Comparison of ENCODE assay signal across 11 cellular contexts in the genomic region with DNA sequence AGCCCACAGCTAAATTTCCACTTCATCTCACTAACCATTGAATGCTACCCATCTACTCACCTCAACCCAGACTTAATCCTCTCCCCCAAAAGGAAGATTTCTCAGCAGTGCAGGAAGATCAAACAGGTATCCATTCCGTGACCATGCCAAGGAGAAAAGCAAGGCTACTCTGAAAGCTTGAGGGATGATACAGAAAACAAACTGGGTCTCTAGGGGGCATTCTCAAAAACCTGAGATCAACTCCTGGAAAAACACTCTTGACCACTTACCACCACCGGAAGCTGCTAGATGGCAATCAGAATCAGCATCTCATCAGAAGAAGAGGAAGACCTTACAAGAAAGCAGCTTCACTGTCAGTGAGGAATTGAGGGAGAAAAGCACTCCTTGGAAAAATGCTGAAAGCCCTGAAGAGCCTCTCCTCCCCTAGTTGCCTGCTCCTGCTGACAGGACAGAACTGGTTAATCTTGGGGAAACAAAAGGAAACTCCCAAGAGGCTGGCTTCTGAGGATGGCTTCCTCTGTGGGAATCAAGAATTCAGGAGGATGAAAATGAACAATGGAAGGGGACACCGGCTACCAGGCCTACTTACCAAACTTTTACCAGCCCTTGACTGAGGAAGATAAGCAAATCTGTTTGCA. TPM values are rescaled to one million over a fixed set of nuclear protein-coding genes. Genes with fewer than 3 reads are reported as not detected.
A peak's percentile ranks its signal among the peaks of the same experiment; 100 is the strongest.
DNase-seq lines count a peak whose midpoint lies in the region; ATAC-seq, FAIRE-seq and TF ChIP-seq lines count a peak whose summit lies in the region.
"Had no signal": no experiment of that assay in that cellular context is flagged by ENCODE, and none has a peak within 500 bp of the region (broad histone marks: within the 10 kb centered on the region; RNA-seq: fewer than 3 reads in every experiment).

A gene with protein sequence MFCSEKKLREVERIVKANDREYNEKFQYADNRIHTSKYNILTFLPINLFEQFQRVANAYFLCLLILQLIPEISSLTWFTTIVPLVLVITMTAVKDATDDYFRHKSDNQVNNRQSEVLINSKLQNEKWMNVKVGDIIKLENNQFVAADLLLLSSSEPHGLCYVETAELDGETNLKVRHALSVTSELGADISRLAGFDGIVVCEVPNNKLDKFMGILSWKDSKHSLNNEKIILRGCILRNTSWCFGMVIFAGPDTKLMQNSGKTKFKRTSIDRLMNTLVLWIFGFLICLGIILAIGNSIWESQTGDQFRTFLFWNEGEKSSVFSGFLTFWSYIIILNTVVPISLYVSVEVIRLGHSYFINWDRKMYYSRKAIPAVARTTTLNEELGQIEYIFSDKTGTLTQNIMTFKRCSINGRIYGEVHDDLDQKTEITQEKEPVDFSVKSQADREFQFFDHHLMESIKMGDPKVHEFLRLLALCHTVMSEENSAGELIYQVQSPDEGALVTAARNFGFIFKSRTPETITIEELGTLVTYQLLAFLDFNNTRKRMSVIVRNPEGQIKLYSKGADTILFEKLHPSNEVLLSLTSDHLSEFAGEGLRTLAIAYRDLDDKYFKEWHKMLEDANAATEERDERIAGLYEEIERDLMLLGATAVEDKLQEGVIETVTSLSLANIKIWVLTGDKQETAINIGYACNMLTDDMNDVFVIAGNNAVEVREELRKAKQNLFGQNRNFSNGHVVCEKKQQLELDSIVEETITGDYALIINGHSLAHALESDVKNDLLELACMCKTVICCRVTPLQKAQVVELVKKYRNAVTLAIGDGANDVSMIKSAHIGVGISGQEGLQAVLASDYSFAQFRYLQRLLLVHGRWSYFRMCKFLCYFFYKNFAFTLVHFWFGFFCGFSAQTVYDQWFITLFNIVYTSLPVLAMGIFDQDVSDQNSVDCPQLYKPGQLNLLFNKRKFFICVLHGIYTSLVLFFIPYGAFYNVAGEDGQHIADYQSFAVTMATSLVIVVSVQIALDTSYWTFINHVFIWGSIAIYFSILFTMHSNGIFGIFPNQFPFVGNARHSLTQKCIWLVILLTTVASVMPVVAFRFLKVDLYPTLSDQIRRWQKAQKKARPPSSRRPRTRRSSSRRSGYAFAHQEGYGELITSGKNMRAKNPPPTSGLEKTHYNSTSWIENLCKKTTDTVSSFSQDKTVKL (minus strand): TSS at position 171 of the 638 bp plus-strand sequence. CDS start 12,267 bp downstream, outside the sequence.

- no peaks in the 10 kb centered on the region for H3K9me2 ChIP-seq in OCI-LY7 (ENCODE audit: insufficient read depth, low read length)

- TF ChIP-seq CTCF in spleen (IDR thresholded peaks at IDR 0.05 in 8 of 11, conservative IDR thresholded peaks at IDR 0.05 in 3 of 11), result no peak
- no peak for TF ChIP-seq CTCF in OCI-LY7 (conservative IDR thresholded peaks at IDR 0.05; ENCODE audit: low read length)

- 60% methylated on average over 3 of the region's 3 CpGs for WGBS in HUES64
- 15 to 33% (median 29%) methylated on average over 3 of the region's 3 CpGs for WGBS in spleen, 5 donors

- no peak for TF ChIP-seq POLR2A in spleen (IDR thresholded peaks at IDR 0.05)

- no peaks in the 10 kb centered on the region for H3K36me3 ChIP-seq in HUES64 (ENCODE audit: insufficient read depth, low read length)
- H3K36me3 ChIP-seq in SK-N-MC (ENCODE audit: insufficient read depth, low read length), result no peaks in the 10 kb centered on the region
- H3K36me3 ChIP-seq in spleen, result no peaks in the 10 kb centered on the region
- H3K36me3 ChIP-seq in OCI-LY7 (ENCODE audit: insufficient read depth, low read length), result no peaks in the 10 kb centered on the region

- peaks cover 8% of the 10 kb centered on the region for H3K4me1 ChIP-seq in HUES64 (ENCODE audit: insufficient read depth, low read length)
- peaks cover 0 to 51% (median 1%) of the 10 kb centered on the region in 6 donors for H3K4me1 ChIP-seq in spleen
- H3K4me1 ChIP-seq in OCI-LY7 (ENCODE audit: insufficient read depth, low read length, poor library complexity, severe bottlenecking), result no peaks in the 10 kb centered on the region

- POLR2A ChIA-PET in OCI-LY7 (lab: Charles Lee), result no interaction called here

- peak within 1 kb of the TSS in 1 of 2 donors; percentile 44 for H3K4me3 Mint-ChIP-seq in effector memory CD8-positive, alpha-beta T cell

- H3K4me3 ChIP-seq in HUES64 (ENCODE audit: low read length) (no peak within 1 kb of the TSS; the same call in 1 of the 2 replicates), SK-N-MC (no peak within 1 kb of the TSS), spleen (peak within 1 kb of the TSS in 1 of 8 donors; percentile 17), OCI-LY7 (ENCODE audit: low read depth, low read length, poor library complexity, severe bottlenecking) (no peak within 1 kb of the TSS)
- H3K4me3 ChIP-seq: skin epidermis had no signal

- H3K27ac Mint-ChIP-seq in effector memory CD8-positive, alpha-beta T cell, result peak within 1 kb of the TSS; percentile 22 to 70

- peaks cover 10 to 11% of the 10 kb centered on the region in 2 donors for H3K4me1 Mint-ChIP-seq in effector memory CD8-positive, alpha-beta T cell (ENCODE audit: low read depth in 2 of 2)

- no peaks in the 10 kb centered on the region for H3K36me3 Mint-ChIP-seq in effector memory CD8-positive, alpha-beta T cell (ENCODE audit: insufficient read depth)

- no TSS peak for BruUV-seq in OCI-LY7 (replicated peaks; lab: Mats Ljungman, UMichigan)

- CTCF ChIA-PET in OCI-LY7 (lab: Charles Lee; ENCODE audit: unreplicated experiment), result no interaction called here

- H3K9me3 ChIP-seq in HUES64 (ENCODE audit: insufficient read depth, low read depth, low read length) (no peaks in the 10 kb centered on the region), SK-N-MC (ENCODE audit: low read depth, low read length) (no peaks in the 10 kb centered on the region), spleen (peaks cover 0 to 14% (median 0%) of the 10 kb centered on the region in 8 donors), OCI-LY7 (ENCODE audit: low read length) (no peaks in the 10 kb centered on the region)

- H4K20me1 ChIP-seq in OCI-LY7 (ENCODE audit: insufficient read depth, low read length), result no peaks in the 10 kb centered on the region

- H2AFZ ChIP-seq in OCI-LY7 (ENCODE audit: low read length), result no peak within 1 kb of the TSS

- DNase-seq in SK-N-MC (ENCODE audit: low read depth, low spot score) (no peak), spleen (no peak), OCI-LY7 (ENCODE audit: low spot score) (no peak), HTR-8/SVneo (ENCODE audit: insufficient read length, low spot score) (no peak), medulla oblongata (ENCODE audit: extremely low spot score) (no peak)
- DNase-seq in effector memory CD8-positive, alpha-beta T cell, result no peak
- DNase-seq: head of caudate nucleus; stimulated activated CD8-positive, alpha-beta memory T cell treated with anti-CD3 and anti-CD28 coated beads, Interleukin-4, amount 100 ng/mL, for 48 hours had no signal

- H3K79me2 ChIP-seq in OCI-LY7 (ENCODE audit: insufficient read depth, low read depth, low read length), result no peaks in the 10 kb centered on the region

- intact Hi-C loops in spleen (cut with DNase I; ENCODE audit: low total_unique reads) (no loop called here), OCI-LY7 (cut with micrococcal nuclease; ENCODE audit: unreplicated experiment) (no loop called here)

- H3K27me3 ChIP-seq in HUES64 (ENCODE audit: insufficient read depth, low read length), result no peaks in the 10 kb centered on the region
- H3K27me3 ChIP-seq in spleen (replicated peaks in 1 of 7), result no peaks in the 10 kb centered on the region

- H3K9ac ChIP-seq in HUES64 (ENCODE audit: low read depth, low read length) (no peak within 1 kb of the TSS), SK-N-MC (ENCODE audit: insufficient read length) (peak within 1 kb of the TSS; percentile 13)

- no peak within 1 kb of the TSS for H3K4me2 ChIP-seq in OCI-LY7 (ENCODE audit: low read length)

- H3K9me3 Mint-ChIP-seq in effector memory CD8-positive, alpha-beta T cell, result peaks cover 0 to 8% of the 10 kb centered on the region in 2 donors

- no peak for ATAC-seq in effector memory CD8-positive, alpha-beta T cell (replicated peaks)

- H3K27ac ChIP-seq in HUES64 (ENCODE audit: low read depth, low read length), result 0 out of 2 replicates have a peak within 1 kb of the TSS, but pooled peaks have one; percentile 5
- H3K27ac ChIP-seq in SK-N-MC, result no peak within 1 kb of the TSS
- peak within 1 kb of the TSS in 6 of 8 donors; percentile 11 to 93 (median 60) for H3K27ac ChIP-seq in spleen
- H3K27ac ChIP-seq in OCI-LY7 (ENCODE audit: low read depth, low read length, poor library complexity, severe bottlenecking), result no peak within 1 kb of the TSS

- no peak for FAIRE-seq in HTR-8/SVneo (lab: Jason Lieb, UNC)
- FAIRE-seq: GM18507 had no signal

- H3K27me3 Mint-ChIP-seq in effector memory CD8-positive, alpha-beta T cell, result no peaks in the 10 kb centered on the region

RNA-seq across cellular contexts. Expression of the gene that starts here (rescaled TPM):
- polyA plus RNA-seq in HUES64 (2013, experiment 1 of 2), result 0.45 TPM
- polyA plus RNA-seq in HUES64 (2013, experiment 2 of 2), result 0.63 TPM
- total RNA-seq in spleen, result 10 to 100 TPM; 23.1 to 42.8 (median 31.3) TPM
- polyA plus RNA-seq in spleen, result 1 to 10 TPM; 1.7 to 4.9 (median 2.4) TPM
- not detected in 2 replicates for total RNA-seq in OCI-LY7 (2014; rRNA removed; shearing (Covaris generic))
- not detected in 2 replicates for total RNA-seq in OCI-LY7 (2022)

Comparison
In these comparisons a context has a peak if more than half of its experiments do, and no peak if none do; other contexts are left out.
1. RNA of the gene that starts here (total RNA-seq): 23.1 to 42.8 TPM in spleen; not detected in OCI-LY7; every median in the first group is over 10 times any median in the second.
2. H3K27ac ChIP-seq: peak in HUES64 (single experiment) and spleen (6 of 8); none in SK-N-MC (single experiment) and OCI-LY7 (single experiment).